Comparison of ENCODE assay signal across 15 cellular contexts in the genomic region with DNA sequence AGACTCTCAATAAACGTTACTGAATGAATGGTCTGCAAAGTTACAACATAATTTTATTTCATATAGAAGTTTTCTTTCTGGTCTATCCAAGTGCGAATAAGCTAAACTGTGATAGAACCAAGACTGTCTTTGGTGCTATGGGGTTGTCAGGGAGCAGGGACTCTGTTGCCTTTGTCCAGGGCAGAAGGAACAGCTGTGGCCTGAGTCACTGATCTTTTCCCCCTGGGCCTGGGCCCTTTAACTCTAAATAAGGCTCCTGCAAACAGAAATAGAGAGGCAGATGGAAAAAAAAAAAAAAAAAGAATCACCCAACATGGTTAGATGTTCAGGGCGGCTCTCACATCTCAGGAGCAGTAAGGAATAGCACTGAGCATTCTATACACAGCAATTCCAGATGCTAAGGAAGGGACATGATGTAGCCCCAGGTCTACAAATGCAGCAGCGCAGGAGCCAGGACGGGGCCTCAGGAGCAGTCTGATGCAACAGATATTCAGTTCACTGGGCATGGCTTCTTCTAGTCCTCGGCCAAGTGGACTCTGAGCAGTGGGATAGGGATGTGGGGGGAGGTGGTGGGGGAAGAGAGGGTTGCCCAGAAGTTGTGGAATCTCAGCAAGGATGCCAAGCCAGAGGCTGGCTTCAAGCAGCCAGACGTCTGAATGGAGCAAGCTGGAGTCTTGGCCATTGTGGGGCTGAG.
DNase-seq lines count a peak whose midpoint lies in the region; ATAC-seq, FAIRE-seq and TF ChIP-seq lines count a peak whose summit lies in the region.
"Had no signal": no experiment of that assay in that cellular context is flagged by ENCODE, and none has a peak within 500 bp of the region (broad histone marks: within the 10 kb centered on the region; RNA-seq: fewer than 3 reads in every experiment).

No MANE protein-coding gene starts in this region.

- no peaks in the 10 kb centered on the region for H3K79me2 ChIP-seq in astrocyte (ENCODE audit: insufficient read depth, low read length)

- peaks cover 2% of the 10 kb centered on the region for H3K9me3 Mint-ChIP-seq in astrocyte (ENCODE audit: unreplicated experiment)
- H3K9me3 Mint-ChIP-seq: memory B cell had no signal

- no peak for ATAC-seq in GM18502 (IDR thresholded peaks at IDR 0.05; ENCODE audit: poor library complexity, unreplicated experiment)
- ATAC-seq: body of pancreas had no signal

- no peak overlapping the region for H2AFZ ChIP-seq in astrocyte (ENCODE audit: low read depth, low read length)

- no peaks in the 10 kb centered on the region for H3K27me3 Mint-ChIP-seq in astrocyte (ENCODE audit: low read depth, unreplicated experiment)

- peak overlapping the region in 4 of 11 experiments; percentile 6 to 58 (median 30); a peak in 3 of 22 replicates for H3K27ac ChIP-seq in BLaER1 treated with 17β-estradiol and CSF1 and Interleukin-3, amounts not matched to agents 10 nM and 100 nM
- no peak overlapping the region for H3K27ac ChIP-seq in astrocyte (ENCODE audit: low read depth, low read length)
- H3K27ac ChIP-seq: body of pancreas, pancreas, WERI-Rb-1 had no signal

- no peaks in the 10 kb centered on the region for H3K36me3 Mint-ChIP-seq in astrocyte (ENCODE audit: low read depth, unreplicated experiment)
- H3K36me3 Mint-ChIP-seq: memory B cell had no signal

- 0 out of 22 replicates have a peak overlapping the region, but pooled peaks of 1 of the 11 experiments have one; percentile 25 for H3K9ac ChIP-seq in BLaER1 treated with 17β-estradiol and CSF1 and Interleukin-3, amounts not matched to agents 10 nM and 100 nM
- no peak overlapping the region for H3K9ac ChIP-seq in astrocyte (ENCODE audit: low read length)

- no peak overlapping the region for H3K4me3 ChIP-seq in BLaER1 treated with 17β-estradiol and CSF1 and Interleukin-3, amounts not matched to agents 10 nM and 100 nM
- H3K4me3 ChIP-seq in astrocyte (ENCODE audit: insufficient read depth, low read depth, low read length) (no peak overlapping the region), iPS-18c (ENCODE audit: insufficient read depth, low read depth, low read length) (peak overlapping the region; percentile 10; the same call in 1 of the 2 replicates)
- H3K4me3 ChIP-seq: body of pancreas, pancreas had no signal

- DNase-seq in astrocyte (ENCODE audit: low read depth), result no peak
- peak; percentile 34 for DNase-seq in pons (ENCODE audit: low spot score)
- no peak for DNase-seq in NCI-H345 (lab: John Stamatoyannopoulos, UW)
- no peak for DNase-seq in erythroblast (lab: John Stamatoyannopoulos, UW)
- no peak for DNase-seq in stimulated activated CD4-positive, alpha-beta T cell treated with anti-CD3 and anti-CD28 coated beads, Interleukin-4, amount 100 ng/mL, for 24 hours
- DNase-seq: activated gamma-delta T cell treated with Interleukin-2 at 50 U/mL for 16 hours, body of pancreas, Calu3, NCI-H1436 treated with DMSO at 0.1 percent for 48 hours, pancreas, WERI-Rb-1 had no signal

- H3K9me3 ChIP-seq in BLaER1 treated with 17β-estradiol and CSF1 and Interleukin-3, amounts not matched to agents 10 nM and 100 nM (replicated peaks in 1 of 11), result peaks cover 8 to 10% (median 9%) of the 10 kb centered on the region in 11 experiments; a peak in 20 of 22 replicates
- H3K9me3 ChIP-seq in astrocyte (ENCODE audit: insufficient read depth, low read depth, low read length) (no peaks in the 10 kb centered on the region), iPS-18c (ENCODE audit: control insufficient read depth, insufficient read depth, low read length) (no peaks in the 10 kb centered on the region)
- H3K9me3 ChIP-seq: body of pancreas, pancreas had no signal

- TF ChIP-seq POLR2A in erythroblast (IDR thresholded peaks at IDR 0.05; ENCODE audit: low read length), result no peak

- no peak for FAIRE-seq in astrocyte (lab: Jason Lieb, UNC)
- FAIRE-seq: pancreas had no signal

- H3K27me3 ChIP-seq in BLaER1 treated with 17β-estradiol and CSF1 and Interleukin-3, amounts not matched to agents 10 nM and 100 nM, result no peaks in the 10 kb centered on the region
- H3K27me3 ChIP-seq in astrocyte (ENCODE audit: insufficient read depth, low read length), result no peaks in the 10 kb centered on the region
- H3K27me3 ChIP-seq: body of pancreas, pancreas had no signal

- peak overlapping the region; percentile 59 for H3K27ac Mint-ChIP-seq in astrocyte (ENCODE audit: unreplicated experiment)
- H3K27ac Mint-ChIP-seq: memory B cell had no signal

- H3K4me1 Mint-ChIP-seq in astrocyte (ENCODE audit: low read depth, unreplicated experiment), result peaks cover 34% of the 10 kb centered on the region
- H3K4me1 Mint-ChIP-seq: memory B cell had no signal

- H3K4me2 ChIP-seq in BLaER1 treated with 17β-estradiol and CSF1 and Interleukin-3, amounts not matched to agents 10 nM and 100 nM, result peak overlapping the region in 9 of 11 experiments; percentile 43 to 83 (median 69); a peak in 18 of 22 replicates
- H3K4me2 ChIP-seq in astrocyte (ENCODE audit: low read length), result no peak overlapping the region

- TF ChIP-seq CTCF in astrocyte (IDR thresholded peaks at IDR 0.05; ENCODE audit: insufficient read depth, low read depth, low read length), result no peak

- H3K36me3 ChIP-seq in BLaER1 treated with 17β-estradiol and CSF1 and Interleukin-3, amounts not matched to agents 10 nM and 100 nM, result no peaks in the 10 kb centered on the region
- no peaks in the 10 kb centered on the region for H3K36me3 ChIP-seq in astrocyte (ENCODE audit: insufficient read depth, low read length)
- H3K36me3 ChIP-seq: pancreas, WERI-Rb-1 had no signal

- H3K4me3 Mint-ChIP-seq in astrocyte (ENCODE audit: unreplicated experiment), result no peak overlapping the region
- H3K4me3 Mint-ChIP-seq: memory B cell had no signal

- no peaks in the 10 kb centered on the region for H4K20me1 ChIP-seq in BLaER1 treated with 17β-estradiol and CSF1 and Interleukin-3, amounts not matched to agents 10 nM and 100 nM
- H4K20me1 ChIP-seq in astrocyte (ENCODE audit: insufficient read depth, low read length), result no peaks in the 10 kb centered on the region

- H3K4me1 ChIP-seq in BLaER1 treated with 17β-estradiol and CSF1 and Interleukin-3, amounts not matched to agents 10 nM and 100 nM, result peaks cover 23 to 77% (median 58%) of the 10 kb centered on the region in 10 experiments
- H3K4me1 ChIP-seq in astrocyte (ENCODE audit: insufficient read depth, low read length), result peaks cover 13% of the 10 kb centered on the region
- H3K4me1 ChIP-seq: body of pancreas, pancreas had no signal
